ENCODE assay signal across 8 cellular contexts in genomic region chr12:98644712-98645571, GRCh38. TPM values are rescaled to one million over a fixed set of nuclear protein-coding genes. Genes with fewer than 3 reads are reported as not detected.
DNase-seq lines count a peak whose midpoint lies in the region; ATAC-seq and TF ChIP-seq lines count a peak whose summit lies in the region.

APAF1 (plus strand) TSS chr12:98645290; CDS start chr12:98648360, 3,070 bp downstream.
IKBIP (minus strand) TSS chr12:98644788; CDS start chr12:98644701, 87 bp downstream.

- intact Hi-C loops in psoas muscle (cut with DNase I) = loop anchor here (2.0 to 5.0 kb wide), 3 partner anchors 52 to 158 kb away; partner anchors contain the start of gene SLC25A3 (in 2 of the 2)

- TF ChIP-seq CTCF in right atrium auricular region (IDR thresholded peaks at IDR 0.05) = no peak
- TF ChIP-seq CTCF in psoas muscle (IDR thresholded peaks at IDR 0.05) = no peak

- H3K9me3 ChIP-seq in right atrium auricular region = no peaks in the 10 kb centered on the region
- no peaks in the 10 kb centered on the region for H3K9me3 ChIP-seq in psoas muscle

- H3K27me3 ChIP-seq in right atrium auricular region (no peaks in the 10 kb centered on the region), psoas muscle (ENCODE audit: insufficient read depth in 3 of 3, low read length in 2 of 3) (no peaks in the 10 kb centered on the region)

- ATAC-seq in GM18505 (IDR thresholded peaks at IDR 0.05; ENCODE audit: unreplicated experiment) = peak; percentile 90
- peak; percentile 90 for ATAC-seq in HG02970 (IDR thresholded peaks at IDR 0.05; ENCODE audit: low FRiP score, unreplicated experiment)
- peak; percentile 97 to 99 (median 98) for ATAC-seq in psoas muscle

- TF ChIP-seq POLR2A in GM18505 (IDR thresholded peaks at IDR 0.05; ENCODE audit: borderline replicate concordance, extremely low read depth, insufficient read depth, insufficient read length) = peak; percentile 90

- H3K4me3 ChIP-seq in right atrium auricular region (peak within 1 kb of the TSS; percentile 93 to 99), psoas muscle (peak within 1 kb of the TSS; percentile 74), urinary bladder (ENCODE audit: low read depth, low read length) (peak within 1 kb of the TSS; percentile 97)

- WGBS in psoas muscle, 3 donors = 0 to 1% (median 1%) methylated on average over 77 to 91 of the region's 91 CpGs
- WGBS in urinary bladder = under 1% methylated on average over 91 of the region's 91 CpGs

- peaks cover 0 to 15% of the 10 kb centered on the region in 2 donors for H3K4me1 ChIP-seq in right atrium auricular region
- H3K4me1 ChIP-seq in psoas muscle = peaks cover 17% of the 10 kb centered on the region
- no peaks in the 10 kb centered on the region for H3K4me1 ChIP-seq in urinary bladder (ENCODE audit: insufficient read depth)

- H3K27ac ChIP-seq in angular gyrus (ENCODE audit: low read depth, low read length) = peak within 1 kb of the TSS; percentile 47
- H3K27ac ChIP-seq in right atrium auricular region = peak within 1 kb of the TSS; percentile 88 to 91
- H3K27ac ChIP-seq in psoas muscle = peak within 1 kb of the TSS; percentile 74
- H3K27ac ChIP-seq in urinary bladder (ENCODE audit: low read depth) = peak within 1 kb of the TSS; percentile 79

- DNase-seq in NCI-H187 treated with DMSO at 0.1 percent for 48 hours (lab: John Stamatoyannopoulos, UW) = peak; percentile 78
- DNase-seq in T-helper 2 cell = peak; percentile 93 to 97 (median 94)
- peak; percentile 97 for DNase-seq in right atrium auricular region (ENCODE audit: low spot score)
- peak; percentile 98 for DNase-seq in psoas muscle

- H3K36me3 ChIP-seq in right atrium auricular region = peaks cover 3% of the 10 kb centered on the region
- H3K36me3 ChIP-seq in psoas muscle (ENCODE audit: insufficient read depth in 1 of 2, low read depth in 1 of 2) = peaks cover 0 to 20% of the 10 kb centered on the region in 2 donors
- H3K36me3 ChIP-seq in urinary bladder (ENCODE audit: insufficient read depth) = peaks cover 3% of the 10 kb centered on the region

RNA-seq across cellular contexts. Expression of gene APAF1, which starts in this region (rescaled TPM):
- 1 to 10 TPM; 3.9 to 5.3 TPM for total RNA-seq in right atrium auricular region
- 1 to 10 TPM; 4.3 to 6.8 (median 5.3) TPM for total RNA-seq in psoas muscle
- polyA plus RNA-seq in psoas muscle = 10 to 100 TPM in 1 of 3 donors, 1 to 10 TPM in 2; 2.0 to 10.2 (median 2.7) TPM
- total RNA-seq in urinary bladder = 52.9 TPM
- polyA plus RNA-seq in urinary bladder = 5.5 TPM

RNA-seq across cellular contexts. Expression of gene IKBIP, which starts in this region (rescaled TPM):
- 1 to 10 TPM; 6.7 to 7.4 TPM for total RNA-seq in right atrium auricular region
- 1 to 10 TPM; 2.1 to 6.0 (median 3.4) TPM for total RNA-seq in psoas muscle
- polyA plus RNA-seq in psoas muscle = 1 to 10 TPM; 2.8 to 5.1 (median 3.6) TPM
- 58.5 TPM for total RNA-seq in urinary bladder
- 13.1 TPM for polyA plus RNA-seq in urinary bladder

Comparison
In these comparisons a context has a peak if more than half of its experiments do, and no peak if none do; other contexts are left out.
1. Peak in every context shown above with its lines: DNase-seq, ATAC-seq, H3K4me3 ChIP-seq and H3K27ac ChIP-seq.